In genomic region chr7:116672596-116673503, GRCh38 we compare ENCODE assay signal across 8 cellular contexts. TPM values are rescaled to one million over a fixed set of nuclear protein-coding genes. Genes with fewer than 3 reads are reported as not detected.
A peak's percentile ranks its signal among the peaks of the same experiment; 100 is the strongest.
DNase-seq lines count a peak whose midpoint lies in the region; ATAC-seq, FAIRE-seq and TF ChIP-seq lines count a peak whose summit lies in the region.

No MANE protein-coding gene starts in this region.

- no peak for DNase-seq in H54 (ENCODE audit: insufficient read length, low spot score)
- no peak for DNase-seq in RWPE1 (ENCODE audit: low spot score)
- peak; percentile 23 to 66 for DNase-seq in fibroblast of lung (ENCODE audit: low read depth in 2 of 2)
- no peak for DNase-seq in BE2C
- DNase-seq in NCI-H82 treated with DMSO at 0.1 percent for 48 hours (lab: John Stamatoyannopoulos, UW; ENCODE audit: unreplicated experiment) = no peak
- no peak for DNase-seq in SIG-M5 treated with dmso at 0.1 percent for 504 hours (lab: John Stamatoyannopoulos, UW; ENCODE audit: unreplicated experiment)

- no peaks in the 10 kb centered on the region for H3K36me3 ChIP-seq in fibroblast of lung (ENCODE audit: control insufficient read depth, insufficient read depth, low read length)
- no peaks in the 10 kb centered on the region for H3K36me3 ChIP-seq in neural cell (ENCODE audit: insufficient read depth, low read length)
- H3K36me3 ChIP-seq in BE2C = no peaks in the 10 kb centered on the region

- POLR2A ChIA-PET in RWPE1 (lab: Yijun Ruan, JAX; ENCODE audit: low non-redundant PET) = no interaction called here

- H3K4me1 ChIP-seq in fibroblast of lung (ENCODE audit: control insufficient read depth, extremely low read depth, insufficient read depth, low read length) = no peaks in the 10 kb centered on the region
- no peaks in the 10 kb centered on the region for H3K4me1 ChIP-seq in BE2C

- no peak for ATAC-seq in HG02642 (IDR thresholded peaks at IDR 0.05; ENCODE audit: poor library complexity, unreplicated experiment)

- H3K27ac ChIP-seq in RWPE1 = peak overlapping the region; percentile 97
- peak overlapping the region; percentile 87 for H3K27ac ChIP-seq in fibroblast of lung (ENCODE audit: insufficient read depth, low read length)
- H3K27ac ChIP-seq in neural cell (ENCODE audit: low read length) = no peak overlapping the region

- H3K4me2 ChIP-seq in fibroblast of lung (ENCODE audit: extremely low read depth, insufficient read depth, low read length) (peak overlapping the region; percentile 97), neural cell (ENCODE audit: low read length) (no peak overlapping the region)

- no peaks in the 10 kb centered on the region for H3K9me3 ChIP-seq in fibroblast of lung (ENCODE audit: control insufficient read depth, insufficient read depth, low read depth, low read length)
- no peaks in the 10 kb centered on the region for H3K9me3 ChIP-seq in neural cell (ENCODE audit: low read length)
- no peaks in the 10 kb centered on the region for H3K9me3 ChIP-seq in BE2C

- TF ChIP-seq RAD21 in neural cell (conservative IDR thresholded peaks at IDR 0.05) = no peak

- TF ChIP-seq POLR2A in H54 (IDR thresholded peaks at IDR 0.05; ENCODE audit: low read depth, low read length) = no peak

- peaks cover 37% of the 10 kb centered on the region for H3K79me2 ChIP-seq in fibroblast of lung (ENCODE audit: control insufficient read depth, insufficient read depth, low read length)
- no peaks in the 10 kb centered on the region for H3K79me2 ChIP-seq in neural cell (replicated peaks; ENCODE audit: insufficient read depth, low read length)

- no peaks in the 10 kb centered on the region for H3F3A ChIP-seq in neural cell (ENCODE audit: insufficient read depth, low read length, poor library complexity, severe bottlenecking)

- H3K9ac ChIP-seq in fibroblast of lung (ENCODE audit: insufficient read depth, low read length) (peak overlapping the region; percentile 77), neural cell (ENCODE audit: low read length) (no peak overlapping the region)

- peak overlapping the region; percentile 92 for H2AFZ ChIP-seq in fibroblast of lung (ENCODE audit: low read length)
- no peak overlapping the region for H2AFZ ChIP-seq in neural cell (ENCODE audit: low read depth, low read length)

- FAIRE-seq in H54 (lab: Jason Lieb, UNC) = peak; percentile 36

- CTCF ChIA-PET in RWPE1 (lab: Yijun Ruan, JAX) = interaction anchor here (1.7 kb wide), 1 partner anchor 82 kb away, joined by 10 read pairs; no protein-coding TSS in a partner anchor

- peak overlapping the region; percentile 81 to 95 (median 91) for H3K4me3 ChIP-seq in fibroblast of lung (replicated peaks in 1 of 4; ENCODE audit: control extremely low read depth in 1 of 4, insufficient read depth in 1 of 4, low read depth in 3 of 4, low read length in 4 of 4)
- peak overlapping the region; percentile 69 for H3K4me3 ChIP-seq in neural cell (ENCODE audit: low read length)
- no peak overlapping the region for H3K4me3 ChIP-seq in BE2C (ENCODE audit: low read depth, low read length)

- H3K9me2 ChIP-seq in neural cell (ENCODE audit: insufficient read depth, low read length) = no peaks in the 10 kb centered on the region

- no peak for TF ChIP-seq EP300 in neural cell (conservative IDR thresholded peaks at IDR 0.05; ENCODE audit: poor library complexity, severe bottlenecking)

- H3K27me3 ChIP-seq in fibroblast of lung (ENCODE audit: control insufficient read depth, insufficient read depth, low read length) (no peaks in the 10 kb centered on the region), neural cell (ENCODE audit: insufficient read depth, low read depth, low read length) (peaks cover 56% of the 10 kb centered on the region), BE2C (peaks cover 51% of the 10 kb centered on the region)

- no peaks in the 10 kb centered on the region for H4K20me1 ChIP-seq in fibroblast of lung (ENCODE audit: control insufficient read depth, extremely low read depth, insufficient read depth, low read length)
- H4K20me1 ChIP-seq in neural cell (ENCODE audit: insufficient read depth) = no peaks in the 10 kb centered on the region

- TF ChIP-seq CTCF in RWPE1 (conservative IDR thresholded peaks at IDR 0.05; ENCODE audit: low read depth) (no peak), fibroblast of lung (conservative IDR thresholded peaks at IDR 0.05 in 1 of 2, IDR thresholded peaks at IDR 0.05 in 1 of 2; ENCODE audit: low read depth in 1 of 2, low read length in 2 of 2) (no peak), neural cell (IDR thresholded peaks at IDR 0.05; ENCODE audit: poor library complexity, severe bottlenecking) (no peak), BE2C (IDR thresholded peaks at IDR 0.05; ENCODE audit: low read depth, low read length) (no peak)

TF ChIP-seq in neural cell, 6 proteins besides CTCF, POLR2A, EP300 and RAD21:
- TF ChIP-seq EZH2 (IDR thresholded peaks at IDR 0.05; ENCODE audit: borderline replicate concordance, insufficient read depth, low read length, poor library complexity, severe bottlenecking) (no peak), MXI1 (conservative IDR thresholded peaks at IDR 0.05; ENCODE audit: poor library complexity, severe bottlenecking) (no peak), POLR2AphosphoS5 (IDR thresholded peaks at IDR 0.05) (no peak), REST (IDR thresholded peaks at IDR 0.05; ENCODE audit: borderline replicate concordance) (no peak)

RNA-seq across cellular contexts. Expression of gene MET, which starts 0.9 kb away (rescaled TPM):
- total RNA-seq in fibroblast of lung = 29.8 and 44.4 TPM in 2 replicates
- 33.4 and 42.1 TPM in 2 replicates for polyA plus RNA-seq in fibroblast of lung
- 17.2 and 21.1 TPM in 2 replicates for polyA plus RNA-seq in fibroblast of lung (2012)
- 78.6 and 112 TPM in 2 replicates for polyA minus RNA-seq in fibroblast of lung (ENCODE audit: low replicate concordance)
- polyA plus RNA-seq in neural cell = not detected in 2 replicates
- under 0.01 and 0.46 TPM in 2 replicates for polyA minus RNA-seq in neural cell
- polyA plus RNA-seq in BE2C (2012; ENCODE audit: insufficient read depth, insufficient read length, low read depth) = 0.54 TPM

Comparison
In these comparisons a context has a peak if more than half of its experiments do, and no peak if none do; other contexts are left out.
1. DNase-seq: peak in fibroblast of lung (2 of 2); none in H54 (single experiment), RWPE1 (single experiment), BE2C (single experiment), NCI-H82 treated with DMSO at 0.1 percent for 48 hours (single experiment) and SIG-M5 treated with dmso at 0.1 percent for 504 hours (single experiment).
2. RNA of gene MET, which starts 0.9 kb away (polyA plus RNA-seq): 17.2 to 42.1 TPM in fibroblast of lung; not detected in neural cell; every median in the first group is over 10 times any median in the second.